ENCODE assay signal across 17 cellular contexts in genomic region chr17:42399121-42399520, GRCh38. TPM values are rescaled to one million over a fixed set of nuclear protein-coding genes. Genes with fewer than 3 reads are reported as not detected.
DNase-seq lines count a peak whose midpoint lies in the region; ATAC-seq and TF ChIP-seq lines count a peak whose summit lies in the region.
"Had no signal": no experiment of that assay in that cellular context is flagged by ENCODE, and none has a peak within 500 bp of the region (broad histone marks: within the 10 kb centered on the region; RNA-seq: fewer than 3 reads in every experiment).

No MANE protein-coding gene starts in this region.

- peak; percentile 92 for DNase-seq in DMS 273 (lab: John Stamatoyannopoulos, UW; ENCODE audit: unreplicated experiment)
- DNase-seq in NCI-H2171 treated with DMSO at 0.1 percent for 48 hours (lab: John Stamatoyannopoulos, UW), result peak; percentile 100
- peak; percentile 87 for DNase-seq in cerebellar cortex (ENCODE audit: low spot score)
- DNase-seq in osteocyte (ENCODE audit: extremely low spot score, unreplicated experiment), result no peak
- DNase-seq in GM13976 (ENCODE audit: low spot score), result no peak
- DNase-seq: activated CD4-positive, CD25-positive, alpha-beta regulatory T cell; activated CD8-positive, alpha-beta T cell treated with anti-CD3 and anti-CD28 coated beads for 36 hours; activated T-cell treated with anti-CD3 and anti-CD28 coated beads, Interleukin-2, amount 50 U/mL, for 1 hour; DMS153; naive thymus-derived CD8-positive, alpha-beta T cell; RPMI8226 had no signal

- in situ Hi-C loops in GM13976 (cut with MboI; ENCODE audit: low sequenced_read_pairs, unreplicated experiment), result no loop called here

- H3K4me1 Mint-ChIP-seq in osteocyte (ENCODE audit: unreplicated experiment), result peaks cover 40% of the 10 kb centered on the region

- no peaks in the 10 kb centered on the region for H3K27me3 Mint-ChIP-seq in osteocyte (ENCODE audit: unreplicated experiment)
- H3K27me3 Mint-ChIP-seq: activated CD8-positive, alpha-beta T cell treated with anti-CD3 and anti-CD28 coated beads for 36 hours; activated naive CD4-positive, alpha-beta T cell treated with anti-CD3 and anti-CD28 coated beads, Interleukin-2, amount 50 U/mL, for 24 hours; naive thymus-derived CD8-positive, alpha-beta T cell had no signal

- no peak for ATAC-seq in HG03280 (IDR thresholded peaks at IDR 0.05; ENCODE audit: unreplicated experiment)
- no peak for ATAC-seq in GM18858 (IDR thresholded peaks at IDR 0.05; ENCODE audit: unreplicated experiment)
- no peak for ATAC-seq in GM18907 (IDR thresholded peaks at IDR 0.05; ENCODE audit: unreplicated experiment)

- H3K36me3 Mint-ChIP-seq in osteocyte (ENCODE audit: unreplicated experiment), result peaks cover 13% of the 10 kb centered on the region
- H3K36me3 Mint-ChIP-seq: activated naive CD4-positive, alpha-beta T cell treated with anti-CD3 and anti-CD28 coated beads, Interleukin-2, amount 50 U/mL, for 24 hours; CD14-positive monocyte; memory B cell; naive thymus-derived CD8-positive, alpha-beta T cell had no signal

- H3K27ac Mint-ChIP-seq in osteocyte (ENCODE audit: unreplicated experiment), result peak overlapping the region; percentile 56
- H3K27ac Mint-ChIP-seq: activated CD8-positive, alpha-beta T cell treated with anti-CD3 and anti-CD28 coated beads for 36 hours; activated naive CD4-positive, alpha-beta T cell treated with anti-CD3 and anti-CD28 coated beads, Interleukin-2, amount 50 U/mL, for 24 hours; CD14-positive monocyte; memory B cell had no signal

- no peaks in the 10 kb centered on the region for H3K9me3 Mint-ChIP-seq in osteocyte (ENCODE audit: unreplicated experiment)
- H3K9me3 Mint-ChIP-seq: activated CD8-positive, alpha-beta T cell treated with anti-CD3 and anti-CD28 coated beads for 36 hours; activated naive CD4-positive, alpha-beta T cell treated with anti-CD3 and anti-CD28 coated beads, Interleukin-2, amount 50 U/mL, for 24 hours; CD14-positive monocyte; memory B cell; naive thymus-derived CD8-positive, alpha-beta T cell had no signal

- no peak for TF ChIP-seq CTCF in osteocyte (IDR thresholded peaks at IDR 0.05)
- TF ChIP-seq CTCF in GM13976 (IDR thresholded peaks at IDR 0.05; ENCODE audit: borderline replicate concordance, control extremely low read depth, extremely low read depth, insufficient read depth, missing control alignments), result no peak

- H3K4me3 Mint-ChIP-seq in osteocyte (ENCODE audit: unreplicated experiment), result no peak overlapping the region
- H3K4me3 Mint-ChIP-seq: activated CD8-positive, alpha-beta T cell treated with anti-CD3 and anti-CD28 coated beads for 36 hours; activated naive CD4-positive, alpha-beta T cell treated with anti-CD3 and anti-CD28 coated beads, Interleukin-2, amount 50 U/mL, for 24 hours; CD14-positive monocyte; memory B cell had no signal

RNA-seq across cellular contexts. Expression of gene STAT3, which starts 10.9 kb away (rescaled TPM):
- total RNA-seq in osteocyte, result 280 and 281 TPM in 2 replicates

RNA-seq across cellular contexts. Expression of gene CAVIN1, which starts 23.9 kb away (rescaled TPM):
- 487 and 510 TPM in 2 replicates for total RNA-seq in osteocyte
- total RNA-seq: naive thymus-derived CD8-positive, alpha-beta T cell had no signal

RNA-seq across cellular contexts. Expression of gene ATP6V0A1, which starts 59.6 kb away (rescaled TPM):
- total RNA-seq in osteocyte, result 63.2 and 67.1 TPM in 2 replicates

Comparison
In these comparisons a context has a peak if more than half of its experiments do, and no peak if none do; other contexts are left out.
1. DNase-seq: peak in DMS 273 (single experiment), NCI-H2171 treated with DMSO at 0.1 percent for 48 hours (single experiment) and cerebellar cortex (single experiment); none in osteocyte (single experiment) and GM13976 (single experiment).